ENCODE assay signal across 8 cellular contexts in the genomic region with DNA sequence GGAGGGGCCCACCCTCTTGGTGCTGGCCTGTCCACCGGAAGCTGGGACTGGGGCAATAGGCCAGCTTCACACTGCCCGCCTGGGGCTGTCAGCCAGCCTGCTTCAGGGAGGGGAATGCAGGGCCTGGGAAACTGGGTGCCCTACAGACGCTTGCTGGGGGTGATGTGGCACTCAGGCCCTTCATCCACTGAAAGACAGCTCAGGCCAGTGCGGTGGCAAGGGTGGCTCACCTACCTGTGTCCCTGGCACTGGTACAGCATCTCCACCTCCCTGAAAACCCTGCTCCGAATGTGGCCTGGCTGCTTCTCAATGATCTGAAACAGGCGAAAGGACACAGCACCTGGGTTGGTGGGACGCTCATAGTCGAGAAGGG. TPM values are rescaled to one million over a fixed set of nuclear protein-coding genes. Genes with fewer than 3 reads are reported as not detected.
A peak's percentile ranks its signal among the peaks of the same experiment; 100 is the strongest.
DNase-seq lines count a peak whose midpoint lies in the region; ATAC-seq and TF ChIP-seq lines count a peak whose summit lies in the region.

No MANE protein-coding gene starts in this region.

- no peak overlapping the region for H3K23ac ChIP-seq in IMR-90 (ENCODE audit: low read depth, low read length)

- no peaks in the 10 kb centered on the region for H3K27me3 Mint-ChIP-seq in activated T-helper 2 cell treated with anti-CD3 and anti-CD28 coated beads, Interferon-gamma antibody, Interleukin-2, Interleukin-4, amounts not matched to agents 10 μg/mL and 5 μg/mL and 100 μg/mL, durations not matched to agents 14 hours and 24 hours and 36 hours (ENCODE audit: low read depth)

- no peak overlapping the region for H2BK5ac ChIP-seq in IMR-90 (ENCODE audit: low read depth, low read length, poor library complexity, severe bottlenecking)

- 0 out of 2 replicates have a peak, but pooled peaks cover 4% of the 10 kb centered on the region for H3K9me1 ChIP-seq in IMR-90 (ENCODE audit: insufficient read depth, low read length)

- H3K4me1 ChIP-seq in IMR-90 (ENCODE audit: control insufficient read depth, insufficient read depth, low read length) (peaks cover 22% of the 10 kb centered on the region), stomach (peaks cover 73 to 97% (median 89%) of the 10 kb centered on the region in 4 donors)

- H3K9ac ChIP-seq in IMR-90 (ENCODE audit: low read depth, low read length), result no peak overlapping the region

- POLR2A ChIA-PET in IMR-90 (lab: Charles Lee; ENCODE audit: unreplicated experiment), result no interaction called here

- H3K4me3 ChIP-seq in IMR-90 (ENCODE audit: insufficient read depth, low read depth, low read length), result no peak overlapping the region
- peak overlapping the region in 2 of 4 donors; percentile 30 to 37 for H3K4me3 ChIP-seq in stomach

- H3K14ac ChIP-seq in IMR-90 (replicated peaks; ENCODE audit: low read depth, low read length), result no peak overlapping the region

- peak overlapping the region; percentile 82 for H3K27ac Mint-ChIP-seq in activated T-helper 2 cell treated with anti-CD3 and anti-CD28 coated beads, Interferon-gamma antibody, Interleukin-2, Interleukin-4, amounts not matched to agents 10 μg/mL and 5 μg/mL and 100 μg/mL, durations not matched to agents 14 hours and 24 hours and 36 hours

- no peak overlapping the region; a peak in 1 of 4 replicates for H4K8ac ChIP-seq in IMR-90 (ENCODE audit: low read depth in 2 of 2, low read length in 2 of 2)

- H3K56ac ChIP-seq in IMR-90 (ENCODE audit: extremely low read depth, insufficient read depth, low read length), result no peak overlapping the region

- H3K4ac ChIP-seq in IMR-90 (ENCODE audit: low read depth, low read length), result no peak overlapping the region

- H2BK20ac ChIP-seq in IMR-90 (ENCODE audit: low read depth, low read length), result no peak overlapping the region

- H3K9me3 ChIP-seq in IMR-90 (ENCODE audit: control insufficient read depth, insufficient read depth, low read length) (no peaks in the 10 kb centered on the region), stomach (no peaks in the 10 kb centered on the region)

- no peak overlapping the region for H2BK120ac ChIP-seq in IMR-90 (ENCODE audit: low read depth, low read length)

- H3K4me2 ChIP-seq in IMR-90 (ENCODE audit: low read depth, low read length), result no peak overlapping the region

- in situ Hi-C loops in IMR-90 (cut with MboI; ENCODE audit: low sequenced_read_pairs), result no loop called here

- no peak for TF ChIP-seq RAD21 in IMR-90 (IDR thresholded peaks at IDR 0.05; ENCODE audit: low read length)

- H3K18ac ChIP-seq in IMR-90 (ENCODE audit: low read depth, low read length), result no peak overlapping the region

- no peak overlapping the region for H2BK15ac ChIP-seq in IMR-90 (ENCODE audit: low read depth, low read length)

- H3K36me3 Mint-ChIP-seq in activated T-helper 2 cell treated with anti-CD3 and anti-CD28 coated beads, Interferon-gamma antibody, Interleukin-2, Interleukin-4, amounts not matched to agents 10 μg/mL and 5 μg/mL and 100 μg/mL, durations not matched to agents 14 hours and 24 hours and 36 hours (ENCODE audit: low read depth), result peaks cover 36% of the 10 kb centered on the region

- H3K36me3 ChIP-seq in IMR-90 (ENCODE audit: control insufficient read depth, insufficient read depth, low read length) (peaks cover 53% of the 10 kb centered on the region), stomach (peaks cover 61 to 87% (median 83%) of the 10 kb centered on the region in 4 donors)

- H4K91ac ChIP-seq in IMR-90 (ENCODE audit: insufficient read depth, low read depth, low read length), result no peak overlapping the region

- peaks cover 5 to 49% of the 10 kb centered on the region in 2 experiments; a peak in 3 of 4 replicates for H3K79me1 ChIP-seq in IMR-90 (ENCODE audit: low read depth in 1 of 2, low read length in 2 of 2)

- no peak overlapping the region; the same call in 1 of the 2 replicates for H2AK5ac ChIP-seq in IMR-90 (ENCODE audit: low read depth, low read length)

- WGBS in IMR-90 (ENCODE audit: extremely low coverage in 2 of 2, insufficient read length in 1 of 2), 2 experiments, result 90% methylated on average over 5 of the region's 8 CpGs; no CpG with 5 or more reads in 1 of the 2 experiments
- 42 to 62% (median 52%) methylated on average over 7 to 8 of the region's 8 CpGs for WGBS in stomach, 5 donors

- H3K27ac ChIP-seq in IMR-90 (ENCODE audit: insufficient read depth, low read length), result no peak overlapping the region
- peak overlapping the region; percentile 98 for H3K27ac ChIP-seq in layer of hippocampus (ENCODE audit: low read depth, low read length)
- H3K27ac ChIP-seq in stomach, result peak overlapping the region; percentile 80 to 100 (median 100)

- DNase-seq in IMR-90 (no peak), stomach (no peak), cerebellum (ENCODE audit: low spot score) (no peak), T-helper 9 cell (no peak)
- DNase-seq in activated T-helper 2 cell treated with anti-CD3 and anti-CD28 coated beads, Interferon-gamma antibody, Interleukin-2, Interleukin-4, amounts not matched to agents 10 μg/mL and 5 μg/mL and 100 μg/mL, durations not matched to agents 14 hours and 24 hours and 36 hours (ENCODE audit: low spot score), result no peak

- TF ChIP-seq CTCF in IMR-90 (conservative IDR thresholded peaks at IDR 0.05; ENCODE audit: low read depth, low read length), result no peak
- TF ChIP-seq CTCF in stomach (IDR thresholded peaks at IDR 0.05), result no peak

- no peak overlapping the region for H2AFZ ChIP-seq in IMR-90 (replicated peaks; ENCODE audit: low read length, poor library complexity)

- H4K5ac ChIP-seq in IMR-90 (ENCODE audit: low read depth, low read length), result no peak overlapping the region

- TF ChIP-seq POLR2A in IMR-90 (IDR thresholded peaks at IDR 0.05; ENCODE audit: low read depth, low read length) (no peak), stomach (IDR thresholded peaks at IDR 0.05) (no peak)

- intact Hi-C loops in IMR-90 (cut with micrococcal nuclease), result no loop called here
- intact Hi-C loops in activated T-helper 2 cell treated with anti-CD3 and anti-CD28 coated beads, Interferon-gamma antibody, Interleukin-2, Interleukin-4, amounts not matched to agents 10 μg/mL and 5 μg/mL and 100 μg/mL, durations not matched to agents 14 hours and 24 hours and 36 hours (cut with micrococcal nuclease), result no loop called here
- intact Hi-C loops in stomach (cut with DNase I; ENCODE audit: low total_unique reads), result no loop called here

- H3K27me3 ChIP-seq in IMR-90 (ENCODE audit: control insufficient read depth, insufficient read depth, low read length) (no peaks in the 10 kb centered on the region), layer of hippocampus (ENCODE audit: control insufficient read depth, insufficient read depth, low read length) (no peaks in the 10 kb centered on the region), stomach (no peaks in the 10 kb centered on the region)

- dilution Hi-C loops in IMR-90 (cut with HindIII; ENCODE audit: low sequenced_read_pairs, unreplicated experiment), result no loop called here

- H3K4me1 Mint-ChIP-seq in activated T-helper 2 cell treated with anti-CD3 and anti-CD28 coated beads, Interferon-gamma antibody, Interleukin-2, Interleukin-4, amounts not matched to agents 10 μg/mL and 5 μg/mL and 100 μg/mL, durations not matched to agents 14 hours and 24 hours and 36 hours (ENCODE audit: low read depth), result peaks cover 2% of the 10 kb centered on the region

- H4K20me1 ChIP-seq in IMR-90 (ENCODE audit: insufficient read depth, low read length), result peaks cover 39% of the 10 kb centered on the region

- CTCF ChIA-PET in IMR-90 (lab: Yijun Ruan, JAX), result no interaction called here

- no peak for TF ChIP-seq EP300 in stomach (IDR thresholded peaks at IDR 0.05)

- no peaks in the 10 kb centered on the region for H3K9me3 Mint-ChIP-seq in activated T-helper 2 cell treated with anti-CD3 and anti-CD28 coated beads, Interferon-gamma antibody, Interleukin-2, Interleukin-4, amounts not matched to agents 10 μg/mL and 5 μg/mL and 100 μg/mL, durations not matched to agents 14 hours and 24 hours and 36 hours

- ATAC-seq in IMR-90 (ENCODE audit: low read depth) (no peak), HG03175 (IDR thresholded peaks at IDR 0.05; ENCODE audit: unreplicated experiment) (no peak), HG03469 (IDR thresholded peaks at IDR 0.05; ENCODE audit: unreplicated experiment) (no peak)

- peak overlapping the region; percentile 43 for H3K4me3 Mint-ChIP-seq in activated T-helper 2 cell treated with anti-CD3 and anti-CD28 coated beads, Interferon-gamma antibody, Interleukin-2, Interleukin-4, amounts not matched to agents 10 μg/mL and 5 μg/mL and 100 μg/mL, durations not matched to agents 14 hours and 24 hours and 36 hours (ENCODE audit: low read depth)

- peak overlapping the region; percentile 95 for H2AK9ac ChIP-seq in IMR-90 (replicated peaks; ENCODE audit: low read depth, low read length, poor library complexity)

- no TSS peak for BruUV-seq in IMR-90 (replicated peaks; lab: Mats Ljungman, UMichigan)

RNA-seq across cellular contexts. Expression of a gene that starts 7.8 kb away (rescaled TPM):
- total RNA-seq in IMR-90 (2012; rRNA removed) (20.8 and 21.9 TPM in 2 replicates), stomach (100 to 1,000 TPM in 2 of 5 donors, 10 to 100 TPM in 3; 38.7 to 192 (median 83.9) TPM), cerebellum (19.7 TPM)
- polyA plus RNA-seq in IMR-90 (2012; rRNA removed) (31.8 and 37.5 TPM in 2 replicates), stomach (100 to 1,000 TPM; 102 to 164 (median 130) TPM)
- polyA plus RNA-seq in IMR-90 (2012; cell fraction: cytosol; rRNA removed), result 25.9 and 51.6 TPM in 2 replicates
- polyA plus RNA-seq in IMR-90 (2012; cell fraction: nucleus; rRNA removed; ENCODE audit: low replicate concordance), result 57.0 and 142 TPM in 2 replicates
- 161 and 176 TPM in 2 replicates for total RNA-seq in activated T-helper 2 cell treated with anti-CD3 and anti-CD28 coated beads, Interferon-gamma antibody, Interleukin-2, Interleukin-4, amounts not matched to agents 10 μg/mL and 5 μg/mL and 100 μg/mL, durations not matched to agents 14 hours and 24 hours and 36 hours

RNA-seq across cellular contexts. Expression of a gene that starts 27.7 kb away (rescaled TPM):
- total RNA-seq in IMR-90 (2012; rRNA removed) (24.4 and 25.8 TPM in 2 replicates), stomach (10 to 100 TPM; 17.9 to 39.6 (median 33.3) TPM), cerebellum (48.9 TPM)
- polyA plus RNA-seq in IMR-90 (2012; rRNA removed) (65.7 and 67.1 TPM in 2 replicates), stomach (10 to 100 TPM; 39.9 to 50.2 (median 40.9) TPM)
- 38.7 and 95.6 TPM in 2 replicates for polyA plus RNA-seq in IMR-90 (2012; cell fraction: cytosol; rRNA removed)
- 53.9 and 143 TPM in 2 replicates for polyA plus RNA-seq in IMR-90 (2012; cell fraction: nucleus; rRNA removed; ENCODE audit: low replicate concordance)
- 41.3 and 47.0 TPM in 2 replicates for total RNA-seq in activated T-helper 2 cell treated with anti-CD3 and anti-CD28 coated beads, Interferon-gamma antibody, Interleukin-2, Interleukin-4, amounts not matched to agents 10 μg/mL and 5 μg/mL and 100 μg/mL, durations not matched to agents 14 hours and 24 hours and 36 hours

RNA-seq across cellular contexts. Expression of a gene that starts 52.9 kb away (rescaled TPM):
- total RNA-seq in IMR-90 (2012; rRNA removed) (8.9 and 9.3 TPM in 2 replicates), stomach (100 to 1,000 TPM in 2 of 5 donors, 10 to 100 TPM in 2, 1 to 10 TPM in 1; 9.9 to 181 (median 41.4) TPM), cerebellum (14.8 TPM)
- polyA plus RNA-seq in IMR-90 (2012; rRNA removed) (26.5 and 28.8 TPM in 2 replicates), stomach (10 to 100 TPM; 12.6 to 17.4 (median 14.1) TPM)
- 20.4 and 29.9 TPM in 2 replicates for polyA plus RNA-seq in IMR-90 (2012; cell fraction: cytosol; rRNA removed)
- polyA plus RNA-seq in IMR-90 (2012; cell fraction: nucleus; rRNA removed; ENCODE audit: low replicate concordance), result 15.3 and 28.7 TPM in 2 replicates
- 175 and 181 TPM in 2 replicates for total RNA-seq in activated T-helper 2 cell treated with anti-CD3 and anti-CD28 coated beads, Interferon-gamma antibody, Interleukin-2, Interleukin-4, amounts not matched to agents 10 μg/mL and 5 μg/mL and 100 μg/mL, durations not matched to agents 14 hours and 24 hours and 36 hours

RNA-seq across cellular contexts. Expression of a gene that starts 53.5 kb away (rescaled TPM):
- total RNA-seq in IMR-90 (2012; rRNA removed), result 0.56 and 0.72 TPM in 2 replicates
- 2.8 and 3.4 TPM in 2 replicates for polyA plus RNA-seq in IMR-90 (2012; rRNA removed)
- 0.37 and 1.5 TPM in 2 replicates for polyA plus RNA-seq in IMR-90 (2012; cell fraction: cytosol; rRNA removed)
- polyA plus RNA-seq in IMR-90 (2012; cell fraction: nucleus; rRNA removed; ENCODE audit: low replicate concordance), result 19.5 and 47.8 TPM in 2 replicates
- total RNA-seq in activated T-helper 2 cell treated with anti-CD3 and anti-CD28 coated beads, Interferon-gamma antibody, Interleukin-2, Interleukin-4, amounts not matched to agents 10 μg/mL and 5 μg/mL and 100 μg/mL, durations not matched to agents 14 hours and 24 hours and 36 hours, result 7.6 and 9.5 TPM in 2 replicates
- total RNA-seq in stomach, result 1 to 10 TPM in 2 of 5 donors, not detected in 3; 3.5 to 7.5 TPM
- polyA plus RNA-seq in stomach, result 10 to 100 TPM in 1 of 3 donors, 1 to 10 TPM in 2; 8.1 to 22.3 (median 9.6) TPM
- 4.4 TPM for total RNA-seq in cerebellum
